In genomic region chr3:78420611-78421010, GRCh38 we compare ENCODE assay signal across 10 cellular contexts.
"Had no signal": no experiment of that assay in that cellular context is flagged by ENCODE, and none has a peak within 500 bp of the region (broad histone marks: within the 10 kb centered on the region; RNA-seq: fewer than 3 reads in every experiment).

No MANE protein-coding gene starts in this region.

- H3K9me3 ChIP-seq: HAP-1 had no signal

- H3K36me3 Mint-ChIP-seq: IgD-negative memory B cell had no signal

- H3K27ac Mint-ChIP-seq: IgD-negative memory B cell had no signal

- ATAC-seq: HCT116, HepG2 had no signal

- H3K4me3 Mint-ChIP-seq: IgD-negative memory B cell had no signal

- H2AFZ ChIP-seq: GM23248 had no signal

- H3K4me1 Mint-ChIP-seq: IgD-negative memory B cell had no signal

- H3K27ac ChIP-seq: GM23248, HL-60, KMS-11 had no signal

- H3K4me2 ChIP-seq: KMS-11 had no signal

- H3K4me1 ChIP-seq: HAP-1 had no signal

- H3K27me3 Mint-ChIP-seq: IgD-negative memory B cell had no signal

- H3K9ac ChIP-seq: GM23248, KMS-11 had no signal

- H3K36me3 ChIP-seq: HAP-1 had no signal

- DNase-seq: GM23248, H7, Kasumi-1, KBM-7 had no signal

- H3K4me3 ChIP-seq: GM23248, HAP-1 had no signal
